1 cellular context compared by ENCODE assay signal in genomic region chr1:109237512-109237911, GRCh38.
TF ChIP-seq lines count a peak whose summit lies in the region.

No MANE protein-coding gene starts in this region.

TF ChIP-seq in H1, 55 proteins besides CTCF, POLR2A, EP300 and RAD21:
- no peak for TF ChIP-seq TEAD4 (IDR thresholded peaks at IDR 0.05; ENCODE audit: low read depth, low read length)
- TF ChIP-seq CREB1 (IDR thresholded peaks at IDR 0.05): no peak
- TF ChIP-seq GTF2F1 (IDR thresholded peaks at IDR 0.05; ENCODE audit: borderline replicate concordance, low read depth, low read length): no peak
- TF ChIP-seq E2F6 (IDR thresholded peaks at IDR 0.05): no peak
- no peak for TF ChIP-seq CTBP2 (IDR thresholded peaks at IDR 0.05; ENCODE audit: borderline replicate concordance, insufficient read depth, insufficient read length, low read length)
- TF ChIP-seq ATF2 (IDR thresholded peaks at IDR 0.05; ENCODE audit: low read length): no peak
- no peak for TF ChIP-seq SIRT6 (IDR thresholded peaks at IDR 0.05; ENCODE audit: low read length)
- no peak for TF ChIP-seq RXRA (IDR thresholded peaks at IDR 0.05; ENCODE audit: insufficient read depth, low read depth, low read length)
- no peak for TF ChIP-seq ZNF274 (IDR thresholded peaks at IDR 0.05; ENCODE audit: borderline replicate concordance, extremely low read depth, low read length)
- no peak for TF ChIP-seq JUN (IDR thresholded peaks at IDR 0.05; ENCODE audit: low read depth, low read length)
- TF ChIP-seq HDAC2 (IDR thresholded peaks at IDR 0.05; ENCODE audit: borderline replicate concordance in 1 of 2, low read depth in 2 of 2, low read length in 2 of 2): no peak
TF ChIP-seq in H1: peak in this region for 0.
